25 cellular contexts compared by ENCODE assay signal in genomic region chr4:30912098-30912719, GRCh38.
DNase-seq lines count a peak whose midpoint lies in the region; ATAC-seq and TF ChIP-seq lines count a peak whose summit lies in the region.
"Had no signal": no experiment of that assay in that cellular context is flagged by ENCODE, and none has a peak within 500 bp of the region (broad histone marks: within the 10 kb centered on the region; RNA-seq: fewer than 3 reads in every experiment).

No MANE protein-coding gene starts in this region.

- H3K27ac ChIP-seq in cardiac muscle cell (peak overlapping the region; percentile 74), heart left ventricle (no peak overlapping the region), brain microvascular endothelial cell (no peak overlapping the region), caudate nucleus (ENCODE audit: low read depth, low read length) (no peak overlapping the region)
- H3K27ac ChIP-seq: A549, esophagus squamous epithelium, GM23248, HL-60, thyroid gland, WERI-Rb-1 had no signal

- no peak overlapping the region for H3K4me3 Mint-ChIP-seq in mesothelial cell of epicardium
- H3K4me3 Mint-ChIP-seq: activated CD8-positive, alpha-beta T cell treated with anti-CD3 and anti-CD28 coated beads for 36 hours; activated T-cell treated with anti-CD3 and anti-CD28 coated beads, Interleukin-2, amount 50 U/mL, for 24 hours; nephron progenitor cell; stimulated activated memory B cell treated with anti-CD40 and anti-IgM and Interleukin-4, amounts not matched to agents 10 μg/mL and 1 μg/mL and 100 μg/mL, for 72 hours had no signal

- no peaks in the 10 kb centered on the region for H3K27me3 Mint-ChIP-seq in mesothelial cell of epicardium (ENCODE audit: low read depth)
- H3K27me3 Mint-ChIP-seq: activated CD8-positive, alpha-beta T cell treated with anti-CD3 and anti-CD28 coated beads for 36 hours; activated T-cell treated with anti-CD3 and anti-CD28 coated beads, Interleukin-2, amount 50 U/mL, for 24 hours; stimulated activated memory B cell treated with anti-CD40 and anti-IgM and Interleukin-4, amounts not matched to agents 10 μg/mL and 1 μg/mL and 100 μg/mL, for 72 hours had no signal

- intact Hi-C loops in heart left ventricle (cut with DNase I): no loop called here

- H3K36me3 ChIP-seq in cardiac muscle cell (no peaks in the 10 kb centered on the region), heart left ventricle (no peaks in the 10 kb centered on the region), brain microvascular endothelial cell (replicated peaks) (no peaks in the 10 kb centered on the region)
- H3K36me3 ChIP-seq: esophagus squamous epithelium, thyroid gland, WERI-Rb-1 had no signal

- in situ Hi-C loops in brain microvascular endothelial cell (cut with HindIII; ENCODE audit: low pct_ligation_motif_present, low sequenced_read_pairs): no loop called here

- no peak for TF ChIP-seq CTCF in cardiac muscle cell (IDR thresholded peaks at IDR 0.05; ENCODE audit: low read depth, low read length)
- TF ChIP-seq CTCF in heart left ventricle (IDR thresholded peaks at IDR 0.05): no peak
- TF ChIP-seq CTCF in brain microvascular endothelial cell (IDR thresholded peaks at IDR 0.05; ENCODE audit: low read depth, low read length, missing control alignments): no peak
- no peak for TF ChIP-seq CTCF in mesothelial cell of epicardium (IDR thresholded peaks at IDR 0.05; ENCODE audit: unreplicated experiment)
- no peak for TF ChIP-seq CTCF in GM10248 (IDR thresholded peaks at IDR 0.05; ENCODE audit: control extremely low read depth, extremely low read depth, low read depth, missing control alignments)

- ATAC-seq in heart left ventricle (no peak), GM18873 (IDR thresholded peaks at IDR 0.05; ENCODE audit: low FRiP score, unreplicated experiment) (no peak)
- ATAC-seq: A549; activated CD8-positive, alpha-beta T cell treated with anti-CD3 and anti-CD28 coated beads for 36 hours; stimulated activated memory B cell treated with anti-CD40 and anti-IgM and Interleukin-4, amounts not matched to agents 10 μg/mL and 1 μg/mL and 100 μg/mL, for 72 hours had no signal

- H3K4me1 ChIP-seq in cardiac muscle cell (ENCODE audit: low read depth) (peaks cover 15% of the 10 kb centered on the region), heart left ventricle (no peaks in the 10 kb centered on the region)
- H3K4me1 ChIP-seq: A549, esophagus squamous epithelium, thyroid gland had no signal

- peaks cover 20% of the 10 kb centered on the region for H3K9me3 Mint-ChIP-seq in mesothelial cell of epicardium

- DNase-seq in cardiac muscle cell (ENCODE audit: low read depth in 1 of 2, low spot score in 1 of 2): peak in 1 of 2 donors; percentile 25
- DNase-seq in heart left ventricle: no peak
- peak; percentile 22 for DNase-seq in brain microvascular endothelial cell
- DNase-seq in mesothelial cell of epicardium (ENCODE audit: low spot score in 2 of 2, unreplicated experiment in 2 of 2): no peak
- DNase-seq in GM10248 (ENCODE audit: extremely low spot score): no peak
- DNase-seq in caudate nucleus (lab: John Stamatoyannopoulos, UW): no peak
- DNase-seq in NCI-H510A treated with DMSO at 0.1 percent for 48 hours (lab: John Stamatoyannopoulos, UW): no peak
- DNase-seq: activated CD8-positive, alpha-beta T cell treated with anti-CD3 and anti-CD28 coated beads for 36 hours; activated naive CD4-positive, alpha-beta T cell treated with anti-CD3 and anti-CD28 coated beads, Interleukin-2, amount 50 U/mL, for 16 hours; activated T-cell treated with anti-CD3 and anti-CD28 coated beads, Interleukin-2, amount 50 U/mL, for 24 hours; DMS153; effector CD8-positive, alpha-beta T cell; esophagus squamous epithelium; GM23248; NCI-H1694 treated with DMSO at 0.1 percent for 48 hours; NCI-H226; nephron progenitor cell; NK-92 treated with Interleukin-12 subunit alpha and Interleukin-12 subunit beta, amount 100 ng/mL, for 24 hours; stimulated activated CD4-positive, alpha-beta T cell treated with anti-CD3 and anti-CD28 coated beads, Interleukin-15, amount 100 ng/mL, for 24 hours; thyroid gland; WERI-Rb-1 had no signal

- POLR2A ChIA-PET in GM10248 (lab: Yijun Ruan, JAX): no interaction called here

- TF ChIP-seq POLR2A in heart left ventricle (IDR thresholded peaks at IDR 0.05): no peak

- no peak overlapping the region for H3K4me3 ChIP-seq in cardiac muscle cell
- no peak overlapping the region for H3K4me3 ChIP-seq in heart left ventricle
- H3K4me3 ChIP-seq in brain microvascular endothelial cell (ENCODE audit: low read depth, low read length): no peak overlapping the region
- H3K4me3 ChIP-seq: A549, esophagus squamous epithelium, GM23248, thyroid gland had no signal

- CTCF ChIA-PET in GM10248 (lab: Yijun Ruan, JAX): no interaction called here

- peak overlapping the region; percentile 89 for H3K27ac Mint-ChIP-seq in mesothelial cell of epicardium
- H3K27ac Mint-ChIP-seq: activated CD8-positive, alpha-beta T cell treated with anti-CD3 and anti-CD28 coated beads for 36 hours; activated T-cell treated with anti-CD3 and anti-CD28 coated beads, Interleukin-2, amount 50 U/mL, for 24 hours; nephron progenitor cell; stimulated activated memory B cell treated with anti-CD40 and anti-IgM and Interleukin-4, amounts not matched to agents 10 μg/mL and 1 μg/mL and 100 μg/mL, for 72 hours had no signal

- H3K9me3 ChIP-seq in cardiac muscle cell (ENCODE audit: low read depth): no peaks in the 10 kb centered on the region
- H3K9me3 ChIP-seq in heart left ventricle: peaks cover 0 to 5% (median 0%) of the 10 kb centered on the region in 12 donors
- H3K9me3 ChIP-seq: A549, esophagus squamous epithelium, thyroid gland had no signal

- peaks cover 40% of the 10 kb centered on the region for H3K4me1 Mint-ChIP-seq in mesothelial cell of epicardium
- H3K4me1 Mint-ChIP-seq: stimulated activated memory B cell treated with anti-CD40 and anti-IgM and Interleukin-4, amounts not matched to agents 10 μg/mL and 1 μg/mL and 100 μg/mL, for 72 hours had no signal

- 7 to 30% (median 10%) methylated on average over 1 of the region's 1 CpG for WGBS in heart left ventricle, 4 donors

- no peaks in the 10 kb centered on the region for H3K27me3 ChIP-seq in cardiac muscle cell
- H3K27me3 ChIP-seq in heart left ventricle: no peaks in the 10 kb centered on the region
- no peaks in the 10 kb centered on the region for H3K27me3 ChIP-seq in brain microvascular endothelial cell (replicated peaks)
- H3K27me3 ChIP-seq: esophagus squamous epithelium, thyroid gland had no signal

- H3K36me3 Mint-ChIP-seq in mesothelial cell of epicardium: peaks cover 14% of the 10 kb centered on the region
- H3K36me3 Mint-ChIP-seq: stimulated activated memory B cell treated with anti-CD40 and anti-IgM and Interleukin-4, amounts not matched to agents 10 μg/mL and 1 μg/mL and 100 μg/mL, for 72 hours had no signal
